Comparison of ENCODE assay signal across 10 cellular contexts in the genomic region with DNA sequence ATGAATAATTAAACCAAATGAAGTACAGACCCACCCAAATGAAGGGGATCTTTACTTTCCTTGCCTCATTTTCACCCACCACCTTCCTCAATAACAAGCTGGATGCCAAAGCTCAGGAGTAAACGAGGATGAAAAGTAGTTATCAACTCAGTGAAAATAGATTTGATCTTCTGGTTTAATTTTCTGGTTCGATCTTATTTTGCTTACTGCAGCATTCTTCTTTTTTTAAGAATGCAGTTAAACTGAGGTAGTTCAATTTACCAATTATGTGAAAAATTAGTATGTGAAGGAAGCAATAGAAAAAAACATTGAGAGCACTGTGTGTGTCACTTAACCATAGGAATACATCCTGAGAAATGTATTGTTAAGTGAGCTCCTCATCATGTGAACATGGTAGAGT.
"Had no signal": no experiment of that assay in that cellular context is flagged by ENCODE, and none has a peak within 500 bp of the region (broad histone marks: within the 10 kb centered on the region; RNA-seq: fewer than 3 reads in every experiment).

No MANE protein-coding gene starts in this region.

- H3K36me3 ChIP-seq: HAP-1 had no signal

- DNase-seq: GM23248, GOT3, H7, HCEC 1CT, HFFc6 had no signal

- H3K9me3 Mint-ChIP-seq: GM23338 had no signal

- FAIRE-seq: H1, H54 had no signal

- H2AFZ ChIP-seq: GM23248, GM23338 had no signal

- H3K4me3 ChIP-seq: GM23248, GM23338, HAP-1 had no signal

- H3K9me3 ChIP-seq: HAP-1 had no signal

- H3K27ac ChIP-seq: GM23248 had no signal

- H3K4me1 Mint-ChIP-seq: GM23338 had no signal

- ATAC-seq: GM23338, HCT116 had no signal

- H3K27ac Mint-ChIP-seq: GM23338, HFFc6 had no signal

- H3K4me3 Mint-ChIP-seq: GM23338, HFFc6 had no signal

- H3K4me2 ChIP-seq: GM23338 had no signal

- H3K9ac ChIP-seq: GM23248 had no signal

- H3K4me1 ChIP-seq: HAP-1 had no signal
